1 cellular context compared by ENCODE assay signal in genomic region chr2:45968946-45969584, GRCh38.
TF ChIP-seq lines count a peak whose summit lies in the region.

No MANE protein-coding gene starts in this region.

TF ChIP-seq in HepG2, 621 proteins besides CTCF, POLR2A, EP300 and RAD21:
- no peak for TF ChIP-seq FUBP1 (CRISPR knock-in tag; IDR thresholded peaks at IDR 0.05; ENCODE audit: borderline replicate concordance)
- TF ChIP-seq ZNF878 (CRISPR knock-in tag; IDR thresholded peaks at IDR 0.05), result no peak
- no peak for TF ChIP-seq STAG1 (CRISPR knock-in tag; IDR thresholded peaks at IDR 0.05)
- no peak for TF ChIP-seq PRDM15 (CRISPR knock-in tag; IDR thresholded peaks at IDR 0.05)
- no peak for TF ChIP-seq ZNF713 (CRISPR knock-in tag; IDR thresholded peaks at IDR 0.05)
- TF ChIP-seq ZNF749 (CRISPR knock-in tag; IDR thresholded peaks at IDR 0.05; ENCODE audit: borderline replicate concordance), result no peak
- no peak for TF ChIP-seq ZNF276 (CRISPR knock-in tag; IDR thresholded peaks at IDR 0.05; ENCODE audit: low read depth)
- TF ChIP-seq CBX5 (CRISPR knock-in tag; IDR thresholded peaks at IDR 0.05; ENCODE audit: borderline replicate concordance), result no peak
- TF ChIP-seq NFE2L2 (IDR thresholded peaks at IDR 0.05; ENCODE audit: low read length), result no peak
- TF ChIP-seq MED13 (CRISPR knock-in tag; IDR thresholded peaks at IDR 0.05), result no peak
- no peak for TF ChIP-seq HES4 (CRISPR knock-in tag; IDR thresholded peaks at IDR 0.05; ENCODE audit: borderline replicate concordance)
- TF ChIP-seq PRMT3 (CRISPR knock-in tag; IDR thresholded peaks at IDR 0.05; ENCODE audit: borderline replicate concordance, low read depth), result no peak
